25 cellular contexts compared by ENCODE assay signal in the genomic region with DNA sequence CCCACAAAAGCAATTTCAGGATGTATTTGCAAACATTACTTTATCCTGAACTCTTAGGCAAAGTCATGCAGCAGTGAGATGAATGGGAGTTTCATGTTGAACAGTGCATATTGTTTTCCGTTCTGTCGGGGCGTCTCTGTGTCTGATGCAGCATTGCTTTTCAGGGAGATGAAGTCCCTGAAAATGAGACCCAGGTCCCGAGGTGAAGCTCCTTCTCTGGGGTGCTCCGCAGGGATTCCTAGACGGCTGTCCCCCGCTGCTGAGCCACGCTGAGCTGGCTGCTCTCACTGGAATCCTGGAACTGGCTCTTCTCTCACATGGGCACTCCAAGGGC. TPM values are rescaled to one million over a fixed set of nuclear protein-coding genes. Genes with fewer than 3 reads are reported as not detected.
DNase-seq lines count a peak whose midpoint lies in the region; ATAC-seq lines count a peak whose summit lies in the region.
"Had no signal": no experiment of that assay in that cellular context is flagged by ENCODE, and none has a peak within 500 bp of the region (broad histone marks: within the 10 kb centered on the region; RNA-seq: fewer than 3 reads in every experiment).

No MANE protein-coding gene starts in this region.

- ATAC-seq in stimulated activated naive CD8-positive, alpha-beta T cell treated with anti-CD3 and anti-CD28 coated beads, Interleukin-15, Interleukin-2, amounts not matched to agents 100 U/mL and 50 U/mL, for 24 hours: no peak
- no peak for ATAC-seq in activated T-cell treated with anti-CD3 and anti-CD28 coated beads, Interleukin-2, amount 50 U/mL, for 72 hours (replicated peaks in 1 of 2)
- ATAC-seq: body of pancreas, gastrocnemius medialis, left colon, psoas muscle had no signal

- H3K4me3 ChIP-seq in muscle layer of duodenum (ENCODE audit: low read depth in 1 of 2, low read length in 2 of 2): no peak overlapping the region
- H3K4me3 ChIP-seq: body of pancreas, dorsolateral prefrontal cortex, gastrocnemius medialis, psoas muscle, SJCRH30 had no signal

- H3K27ac ChIP-seq in muscle layer of duodenum (ENCODE audit: low read length): peak overlapping the region; percentile 5
- H3K27ac ChIP-seq: SJCRH30 had no signal

- no peaks in the 10 kb centered on the region for H3K9me3 Mint-ChIP-seq in stimulated activated naive CD8-positive, alpha-beta T cell treated with anti-CD3 and anti-CD28 coated beads, Interleukin-15, Interleukin-2, amounts not matched to agents 100 ng/mL and 50 ng/mL, for 24 hours
- H3K9me3 Mint-ChIP-seq in activated T-cell treated with anti-CD3 and anti-CD28 coated beads, Interleukin-2, amount 50 U/mL, for 72 hours: no peaks in the 10 kb centered on the region
- H3K9me3 Mint-ChIP-seq: CD4-positive, alpha-beta memory T cell; immature natural killer cell; memory B cell had no signal

- peak overlapping the region; percentile 75 for H3K4me3 Mint-ChIP-seq in stimulated activated naive CD8-positive, alpha-beta T cell treated with anti-CD3 and anti-CD28 coated beads, Interleukin-15, Interleukin-2, amounts not matched to agents 100 ng/mL and 50 ng/mL, for 24 hours
- H3K4me3 Mint-ChIP-seq in activated T-cell treated with anti-CD3 and anti-CD28 coated beads, Interleukin-2, amount 50 U/mL, for 72 hours: peak overlapping the region; percentile 66 to 73
- H3K4me3 Mint-ChIP-seq: immature natural killer cell had no signal

- H3K27me3 ChIP-seq in muscle layer of duodenum (ENCODE audit: low read depth, low read length): no peaks in the 10 kb centered on the region
- H3K27me3 ChIP-seq: body of pancreas, dorsolateral prefrontal cortex, gastrocnemius medialis, SJCRH30 had no signal

- H3K27ac Mint-ChIP-seq in stimulated activated naive CD8-positive, alpha-beta T cell treated with anti-CD3 and anti-CD28 coated beads, Interleukin-15, Interleukin-2, amounts not matched to agents 100 ng/mL and 50 ng/mL, for 24 hours: peak overlapping the region; percentile 97
- H3K27ac Mint-ChIP-seq in activated T-cell treated with anti-CD3 and anti-CD28 coated beads, Interleukin-2, amount 50 U/mL, for 72 hours: peak overlapping the region; percentile 82
- H3K27ac Mint-ChIP-seq: CD4-positive, alpha-beta memory T cell had no signal

- peaks cover 0 to 10% of the 10 kb centered on the region in 2 donors for H3K4me1 ChIP-seq in muscle layer of duodenum (ENCODE audit: control insufficient read depth in 1 of 2, insufficient read depth in 2 of 2, low read length in 2 of 2)
- H3K4me1 ChIP-seq: body of pancreas had no signal

- peaks cover 44% of the 10 kb centered on the region for H3K4me1 Mint-ChIP-seq in stimulated activated naive CD8-positive, alpha-beta T cell treated with anti-CD3 and anti-CD28 coated beads, Interleukin-15, Interleukin-2, amounts not matched to agents 100 ng/mL and 50 ng/mL, for 24 hours (ENCODE audit: low read depth)
- H3K4me1 Mint-ChIP-seq in activated T-cell treated with anti-CD3 and anti-CD28 coated beads, Interleukin-2, amount 50 U/mL, for 72 hours (ENCODE audit: low read depth): peaks cover 37% of the 10 kb centered on the region

- no peak for DNase-seq in stimulated activated naive CD8-positive, alpha-beta T cell treated with anti-CD3 and anti-CD28 coated beads, Interleukin-15, Interleukin-2, amounts not matched to agents 100 U/mL and 50 U/mL, for 24 hours
- DNase-seq in activated T-cell treated with anti-CD3 and anti-CD28 coated beads, Interleukin-2, amount 50 U/mL, for 72 hours: peak in 1 of 2 donors; percentile 9
- DNase-seq in COR-L47 (lab: John Stamatoyannopoulos, UW) (no peak), AG20443 (ENCODE audit: low spot score) (no peak)
- no peak for DNase-seq in stimulated activated CD4-positive, alpha-beta T cell treated with anti-CD3 and anti-CD28 coated beads, Interleukin-12 subunit alpha, Interleukin-12 subunit beta, amount 100 ng/mL, for 4 hours
- DNase-seq: activated CD4-positive, CD25-positive, alpha-beta regulatory T cell; DMS153; dorsolateral prefrontal cortex; gastrocnemius medialis; GOT3; hippocampal formation; immature natural killer cell; Karpas-422; left colon; NCI-H1436; NCI-H345; psoas muscle; stimulated activated CD8-positive, alpha-beta memory T cell treated with anti-CD3 and anti-CD28 coated beads, Interleukin-4, amount 100 ng/mL, for 48 hours; T-helper 1 cell had no signal

- peaks cover 0 to 4% of the 10 kb centered on the region in 2 donors for H3K36me3 ChIP-seq in muscle layer of duodenum (ENCODE audit: control insufficient read depth in 1 of 2, insufficient read depth in 2 of 2, low read length in 2 of 2)
- H3K36me3 ChIP-seq: gastrocnemius medialis, SJCRH30 had no signal

- no peaks in the 10 kb centered on the region for H3K27me3 Mint-ChIP-seq in stimulated activated naive CD8-positive, alpha-beta T cell treated with anti-CD3 and anti-CD28 coated beads, Interleukin-15, Interleukin-2, amounts not matched to agents 100 ng/mL and 50 ng/mL, for 24 hours
- no peaks in the 10 kb centered on the region for H3K27me3 Mint-ChIP-seq in activated T-cell treated with anti-CD3 and anti-CD28 coated beads, Interleukin-2, amount 50 U/mL, for 72 hours (ENCODE audit: low read depth)

- H3K9me3 ChIP-seq in muscle layer of duodenum (ENCODE audit: control insufficient read depth in 1 of 2, low read length in 2 of 2): no peaks in the 10 kb centered on the region
- H3K9me3 ChIP-seq: body of pancreas, gastrocnemius medialis, psoas muscle had no signal

- H3K36me3 Mint-ChIP-seq in stimulated activated naive CD8-positive, alpha-beta T cell treated with anti-CD3 and anti-CD28 coated beads, Interleukin-15, Interleukin-2, amounts not matched to agents 100 ng/mL and 50 ng/mL, for 24 hours (ENCODE audit: low read depth): no peaks in the 10 kb centered on the region
- no peaks in the 10 kb centered on the region for H3K36me3 Mint-ChIP-seq in activated T-cell treated with anti-CD3 and anti-CD28 coated beads, Interleukin-2, amount 50 U/mL, for 72 hours (ENCODE audit: insufficient read depth in 2 of 2)
- H3K36me3 Mint-ChIP-seq: CD4-positive, alpha-beta memory T cell; immature natural killer cell; memory B cell had no signal

RNA-seq across cellular contexts. Expression of a gene that starts 31.1 kb away (rescaled TPM):
- 1 to 10 TPM; 6.1 to 8.4 TPM for total RNA-seq in activated T-cell treated with anti-CD3 and anti-CD28 coated beads, Interleukin-2, amount 50 U/mL, for 72 hours

RNA-seq across cellular contexts. Expression of a gene that starts 44.6 kb away (rescaled TPM):
- under 1 TPM; 0.02 TPM for total RNA-seq in activated T-cell treated with anti-CD3 and anti-CD28 coated beads, Interleukin-2, amount 50 U/mL, for 72 hours
